29 cellular contexts compared by ENCODE assay signal in the genomic region with DNA sequence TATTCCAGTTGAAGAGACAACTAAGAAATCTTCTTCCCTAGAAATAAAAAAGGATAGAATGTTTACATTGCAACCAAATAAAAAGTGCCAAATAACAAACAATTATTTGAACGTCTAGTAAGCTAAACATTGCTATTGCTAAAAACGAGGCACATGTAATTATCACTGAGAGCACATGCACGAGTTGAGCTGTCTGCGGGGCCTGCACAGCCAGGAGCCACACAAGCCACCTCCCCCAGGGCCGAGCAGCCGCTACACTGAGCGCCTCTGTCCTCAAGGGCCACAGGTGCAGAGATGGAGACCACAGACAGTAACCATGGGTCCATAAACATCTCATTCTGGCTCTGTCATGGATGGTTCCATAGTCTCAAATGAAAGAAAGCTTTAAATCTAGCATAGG.
"Had no signal": no experiment of that assay in that cellular context is flagged by ENCODE, and none has a peak within 500 bp of the region (broad histone marks: within the 10 kb centered on the region; RNA-seq: fewer than 3 reads in every experiment).

No MANE protein-coding gene starts in this region.

- H3K27ac ChIP-seq: ovary, parathyroid adenoma, psoas muscle, skin epidermis, spleen, suprapubic skin, testis, tibial artery, transverse colon, upper lobe of right lung, uterus had no signal

- H3K79me2 ChIP-seq: parathyroid adenoma had no signal

- H3K4me2 ChIP-seq: smooth muscle cell had no signal

- H3K27me3 ChIP-seq: ovary, spleen, suprapubic skin, testis, tibial artery, transverse colon, upper lobe of right lung, uterus had no signal

- H3K9me3 ChIP-seq: ovary, psoas muscle, spleen, suprapubic skin, testis, tibial artery, transverse colon, upper lobe of right lung, uterus had no signal

- ATAC-seq: naive thymus-derived CD8-positive, alpha-beta T cell; natural killer cell treated with Interleukin-12 subunit alpha and Interleukin-12 subunit beta and Interleukin-15 and Interleukin-18, amount 100 ng/mL, for 72 hours; psoas muscle; right cardiac atrium; sciatic nerve; stimulated activated memory B cell treated with anti-CD40 and anti-IgM and Interleukin-4, amounts not matched to agents 10 μg/mL and 1 μg/mL and 100 μg/mL, for 72 hours; stimulated activated naive CD8-positive, alpha-beta T cell treated with anti-CD3 and anti-CD28 coated beads, Interleukin-15, amount 100 ng/mL, for 72 hours; stimulated activated naive CD8-positive, alpha-beta T cell treated with anti-CD3 and anti-CD28 coated beads, Interleukin-15, Interleukin-2, amounts not matched to agents 100 U/mL and 50 U/mL, for 24 hours; upper lobe of right lung had no signal

- H2AFZ ChIP-seq: parathyroid adenoma had no signal

- H3K4me1 ChIP-seq: parathyroid adenoma, psoas muscle, spleen, suprapubic skin, testis, tibial artery, transverse colon, upper lobe of right lung, uterus had no signal

- DNase-seq: naive thymus-derived CD8-positive, alpha-beta T cell; nephron progenitor cell; occipital lobe; ovary; posterior cingulate gyrus; psoas muscle; right cardiac atrium; spleen; stimulated activated CD4-positive, alpha-beta T cell treated with anti-CD3 and anti-CD28 coated beads, Interleukin-12 subunit alpha, Interleukin-12 subunit beta, amount 100 ng/mL, for 4 hours; stimulated activated CD4-positive, alpha-beta T cell treated with anti-CD3 and anti-CD28 coated beads, Interleukin-1b, Interleukin-23, amount 100 ng/mL, for 48 hours; stimulated activated CD4-positive, alpha-beta T cell treated with anti-CD3 and anti-CD28 coated beads, Interleukin-4, amount 100 ng/mL, for 1 hour; stimulated activated CD4-positive, alpha-beta T cell treated with anti-CD3 and anti-CD28 coated beads, Interleukin-4, amount 100 ng/mL, for 4 hours; stimulated activated CD8-positive, alpha-beta memory T cell treated with anti-CD3 and anti-CD28 coated beads, Interleukin-4, amount 100 ng/mL, for 48 hours; stimulated activated naive CD4-positive, alpha-beta T cell; stimulated activated naive CD8-positive, alpha-beta T cell treated with anti-CD3 and anti-CD28 coated beads, Interleukin-15, amount 100 ng/mL, for 72 hours; stimulated activated naive CD8-positive, alpha-beta T cell treated with anti-CD3 and anti-CD28 coated beads, Interleukin-15, Interleukin-2, amounts not matched to agents 100 U/mL and 50 U/mL, for 24 hours; substantia nigra; testis; tibial artery; transverse colon; upper lobe of right lung; uterus had no signal

- H3K36me3 ChIP-seq: ovary, transverse colon, uterus had no signal

- H3K4me3 ChIP-seq: ovary, psoas muscle, skin epidermis, smooth muscle cell, spleen, suprapubic skin, testis, tibial artery, transverse colon, upper lobe of right lung, uterus had no signal

- H3K9ac ChIP-seq: parathyroid adenoma had no signal
